ENCODE assay signal across 8 cellular contexts in the genomic region with DNA sequence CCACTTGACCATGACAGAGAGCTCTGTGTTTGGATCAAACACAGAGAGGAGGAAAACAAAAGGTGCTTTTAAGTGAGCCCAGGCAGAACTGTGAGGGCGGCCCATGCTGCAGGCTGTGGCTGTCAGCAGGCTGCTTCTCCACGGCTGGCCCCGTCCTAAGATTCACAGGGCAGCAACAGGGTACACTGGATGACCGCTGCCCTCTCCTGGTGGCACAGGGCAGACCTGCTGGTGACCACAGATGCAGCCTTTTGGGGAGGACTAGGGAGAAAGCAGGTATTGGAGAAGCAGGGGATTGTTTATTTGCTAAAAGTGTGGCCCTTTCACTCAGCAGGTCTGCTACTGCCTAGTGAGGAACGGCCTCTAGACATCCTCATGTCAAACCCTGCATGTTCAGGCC.
A peak's percentile ranks its signal among the peaks of the same experiment; 100 is the strongest.
DNase-seq lines count a peak whose midpoint lies in the region; ATAC-seq and TF ChIP-seq lines count a peak whose summit lies in the region.
"Not testable (repeated sequence)": the region's sequence is repeated elsewhere in the genome, so short reads cannot be mapped to it uniquely, and the experiment has no call there.

No MANE protein-coding gene starts in this region.

- H3K4me2 ChIP-seq in H9 (ENCODE audit: insufficient read depth, insufficient read length, low read length): not testable (repeated sequence)

- not testable (repeated sequence) for H3K9me3 ChIP-seq in H9 (ENCODE audit: control insufficient read depth, low read depth, low read length)

- H4K91ac ChIP-seq in H9 (ENCODE audit: insufficient read length, low read depth, low read length): not testable (repeated sequence)

- H3K56ac ChIP-seq in H9 (ENCODE audit: insufficient read length, low read depth, low read length): not testable (repeated sequence)

- not testable (repeated sequence) for H2BK120ac ChIP-seq in H9 (ENCODE audit: low read depth, low read length, poor library complexity, severe bottlenecking)

- not testable (repeated sequence) for H2BK12ac ChIP-seq in H9 (ENCODE audit: insufficient read length, low read depth, low read length)

- H2BK15ac ChIP-seq in H9 (ENCODE audit: low read depth, low read length): not testable (repeated sequence)

- not testable (repeated sequence) for H3K4ac ChIP-seq in H9 (ENCODE audit: low read depth, low read length)

- H4K20me1 ChIP-seq in H9 (ENCODE audit: control insufficient read depth, insufficient read depth, insufficient read length): not testable (repeated sequence)

- H3K79me1 ChIP-seq in H9 (ENCODE audit: insufficient read depth, low read depth, low read length, poor library complexity, severe bottlenecking): not testable (repeated sequence)

- H3K14ac ChIP-seq in H9 (ENCODE audit: insufficient read depth, low read length): not testable (repeated sequence)

- not testable (repeated sequence) for H3K79me2 ChIP-seq in H9 (ENCODE audit: insufficient read depth, low read length)

- H2BK20ac ChIP-seq in H9 (ENCODE audit: low read depth, low read length, poor library complexity, severe bottlenecking): not testable (repeated sequence)

- not testable (repeated sequence) for H3K4me3 ChIP-seq in cardiac fibroblast (replicated peaks in 1 of 2; ENCODE audit: low read depth in 2 of 2, low read length in 2 of 2)

- ATAC-seq in WTC11: not testable (repeated sequence)

- H2AK5ac ChIP-seq in H9 (ENCODE audit: insufficient read length, low read length): not testable (repeated sequence)

- not testable (repeated sequence) for H4K5ac ChIP-seq in H9 (ENCODE audit: insufficient read length, low read depth, low read length)

- WGBS in H9 (ENCODE audit: extremely low coverage, insufficient read length, low lambda C conversion rate): no CpG with 5 or more reads among the region's 5 CpGs

- not testable (repeated sequence) for H3K9me3 Mint-ChIP-seq in H9, WTC11

- not testable (repeated sequence) for H3K9ac ChIP-seq in H9 (ENCODE audit: extremely low read depth, insufficient read length, low read length)

- H3K27me3 ChIP-seq in H9 (ENCODE audit: insufficient read depth, low read length): not testable (repeated sequence)

- not testable (repeated sequence) for H3K23ac ChIP-seq in H9 (ENCODE audit: insufficient read length, low read depth, low read length)

- H3T11ph ChIP-seq in H9 (ENCODE audit: low read length): not testable (repeated sequence)

- CTCF ChIA-PET in WTC11 (lab: Charles Lee): not testable (repeated sequence)

- not testable (repeated sequence) for H2BK5ac ChIP-seq in H9 (ENCODE audit: insufficient read length, low read length)

- DNase-seq in COR-L47 (lab: John Stamatoyannopoulos, UW): peak; percentile 7
- peak; percentile 74 for DNase-seq in H9
- DNase-seq in NCI-H82 (lab: John Stamatoyannopoulos, UW): peak; percentile 29
- peak; percentile 76 for DNase-seq in WTC11 (ENCODE audit: low spot score)
- DNase-seq in cardiac fibroblast (ENCODE audit: low read depth in 2 of 2): peak; percentile 57 to 61
- peak; percentile 49 for DNase-seq in glomerular visceral epithelial cell (ENCODE audit: extremely low spot score)
- peak; percentile 59 to 69 for DNase-seq in lung microvascular endothelial cell (ENCODE audit: low read depth in 2 of 2)
- peak; percentile 29 for DNase-seq in stromal cell of bone marrow (ENCODE audit: low read depth)

- H3K27ac ChIP-seq in H9 (ENCODE audit: insufficient read length, low read depth, low read length): not testable (repeated sequence)

- H3K4me1 Mint-ChIP-seq in H9: peaks cover 17 to 22% of the 10 kb centered on the region in 2 experiments
- peaks cover 19% of the 10 kb centered on the region for H3K4me1 Mint-ChIP-seq in WTC11

- H3K4me1 ChIP-seq in H9 (ENCODE audit: insufficient read depth, low read length): not testable (repeated sequence)

- TF ChIP-seq CTCF in H9 (conservative IDR thresholded peaks at IDR 0.05) (peak; percentile 65), WTC11 (IDR thresholded peaks at IDR 0.05) (peak; percentile 42; the same call in 1 of the 2 replicates), cardiac fibroblast (IDR thresholded peaks at IDR 0.05; ENCODE audit: low read depth, low read length) (peak; percentile 47)

- H2AFZ ChIP-seq in H9 (ENCODE audit: low read length): not testable (repeated sequence)

- H3K4me3 Mint-ChIP-seq in H9: 0 out of 5 replicates have a peak overlapping the region, but pooled peaks of 1 of the 2 experiments have one; percentile 48
- H3K4me3 Mint-ChIP-seq in WTC11: not testable (repeated sequence)

- not testable (repeated sequence) for H3K27me3 Mint-ChIP-seq in H9 (ENCODE audit: low read depth); WTC11 (ENCODE audit: low read depth)

- not testable (repeated sequence) for H3K18ac ChIP-seq in H9 (ENCODE audit: insufficient read length, low read depth, low read length)

- peaks cover 9 to 12% (median 11%) of the 10 kb centered on the region in 3 experiments; a peak in 4 of 7 replicates for H3K36me3 Mint-ChIP-seq in H9 (ENCODE audit: insufficient read depth in 1 of 3, low read depth in 3 of 3)
- H3K36me3 Mint-ChIP-seq in WTC11: peaks cover 19% of the 10 kb centered on the region

- H3K23me2 ChIP-seq in H9 (ENCODE audit: insufficient read length, low read depth, low read length, poor library complexity, severe bottlenecking): not testable (repeated sequence)

- POLR2A ChIA-PET in WTC11 (lab: Charles Lee): not testable (repeated sequence)

- not testable (repeated sequence) for H3K27ac Mint-ChIP-seq in H9, WTC11

- not testable (repeated sequence) for H4K8ac ChIP-seq in H9 (replicated peaks; ENCODE audit: insufficient read length, low read depth, low read length)

Comparison
In these comparisons a context has a peak if more than half of its experiments do, and no peak if none do; other contexts are left out.
1. DNase-seq: peak in every context shown above with its lines; median percentile 76 in WTC11; 74 in H9; 64 in lung microvascular endothelial cell; 59 in cardiac fibroblast; 49 in glomerular visceral epithelial cell; 29 in NCI-H82; 29 in stromal cell of bone marrow; 7 in COR-L47.